1 cellular context compared by ENCODE assay signal in genomic region chr15:88623061-88623460, GRCh38.
TF ChIP-seq lines count a peak whose summit lies in the region.

No MANE protein-coding gene starts in this region.

TF ChIP-seq in GM23338, 12 proteins besides CTCF, POLR2A, EP300 and RAD21 (continued from another document):
- no peak for TF ChIP-seq ZNF462 (CRISPR knock-in tag; IDR thresholded peaks at IDR 0.05)
- no peak for TF ChIP-seq NANOG (IDR thresholded peaks at IDR 0.05; ENCODE audit: borderline replicate concordance)
- no peak for TF ChIP-seq ZNF114 (CRISPR knock-in tag; IDR thresholded peaks at IDR 0.05)
